ENCODE assay signal across 20 cellular contexts in genomic region chr2:113220970-113221708, GRCh38.
"Had no signal": no experiment of that assay in that cellular context is flagged by ENCODE, and none has a peak within 500 bp of the region (broad histone marks: within the 10 kb centered on the region; RNA-seq: fewer than 3 reads in every experiment).

No MANE protein-coding gene starts in this region.

- H3K9me3 Mint-ChIP-seq: activated CD4-positive, alpha-beta T cell treated with anti-CD3 and anti-CD28 coated beads, Interleukin-2, amount 10 ng/mL, durations not matched to agents 7 days and 5 days; activated naive CD4-positive, alpha-beta T cell treated with anti-CD3 and anti-CD28 coated beads for 36 hours; activated naive CD8-positive, alpha-beta T cell treated with anti-CD3 and anti-CD28 coated beads, Interleukin-2, amount 50 U/mL, for 24 hours; activated T-cell treated with anti-CD3 and anti-CD28 coated beads, Interleukin-2, amount 50 U/mL, for 24 hours; activated T-helper 2 cell treated with anti-CD3 and anti-CD28 coated beads, Interferon-gamma antibody, Interleukin-2, Interleukin-4, amounts not matched to agents 10 μg/mL and 5 μg/mL and 100 μg/mL, durations not matched to agents 14 hours and 24 hours and 36 hours; memory B cell; natural killer cell had no signal

- H3K36me3 ChIP-seq: transverse colon had no signal

- H3K27me3 ChIP-seq: transverse colon had no signal

- H3K9me3 ChIP-seq: transverse colon had no signal

- H3K27ac Mint-ChIP-seq: activated CD4-positive, alpha-beta T cell treated with anti-CD3 and anti-CD28 coated beads, Interleukin-2, amount 10 ng/mL, durations not matched to agents 7 days and 5 days; activated CD8-positive, alpha-beta T cell treated with anti-CD3 and anti-CD28 coated beads, Interleukin-2, amount 10 ng/mL, durations not matched to agents 7 days and 5 days; activated naive CD4-positive, alpha-beta T cell treated with anti-CD3 and anti-CD28 coated beads for 36 hours; activated naive CD8-positive, alpha-beta T cell treated with anti-CD3 and anti-CD28 coated beads, Interleukin-2, amount 50 U/mL, for 24 hours; activated T-cell treated with anti-CD3 and anti-CD28 coated beads, Interleukin-2, amount 50 U/mL, for 24 hours; activated T-helper 2 cell treated with anti-CD3 and anti-CD28 coated beads, Interferon-gamma antibody, Interleukin-2, Interleukin-4, amounts not matched to agents 10 μg/mL and 5 μg/mL and 100 μg/mL, durations not matched to agents 14 hours and 24 hours and 36 hours; memory B cell; natural killer cell had no signal

- ATAC-seq: activated CD4-positive, CD25-positive, alpha-beta regulatory T cell treated with anti-CD3 and anti-CD28 coated beads, Interleukin-2, amount 50 U/mL, for 24 hours; activated CD8-positive, alpha-beta T cell treated with anti-CD3 and anti-CD28 coated beads, Interleukin-2, amount 10 ng/mL, durations not matched to agents 7 days and 5 days; activated naive CD8-positive, alpha-beta T cell treated with anti-CD3 and anti-CD28 coated beads, Interleukin-2, amount 50 U/mL, for 24 hours; left ventricle myocardium superior; natural killer cell had no signal

- H3K36me3 Mint-ChIP-seq: natural killer cell had no signal

- DNase-seq: activated CD4-positive, alpha-beta T cell treated with anti-CD3 and anti-CD28 coated beads, Interleukin-2, amount 10 ng/mL, durations not matched to agents 7 days and 5 days; activated CD8-positive, alpha-beta T cell treated with anti-CD3 and anti-CD28 coated beads, Interleukin-2, amount 10 ng/mL, durations not matched to agents 7 days and 5 days; activated naive CD4-positive, alpha-beta T cell treated with anti-CD3 and anti-CD28 coated beads for 36 hours; activated naive CD8-positive, alpha-beta T cell treated with anti-CD3 and anti-CD28 coated beads, Interleukin-2, amount 50 U/mL, for 24 hours; activated T-cell treated with anti-CD3 and anti-CD28 coated beads, Interleukin-2, amount 50 U/mL, for 24 hours; cortex of kidney; effector CD4-positive, alpha-beta T cell; hypothalamus; left ventricle myocardium superior; natural killer cell; retina; stimulated activated CD8-positive, alpha-beta memory T cell treated with anti-CD3 and anti-CD28 coated beads, Interleukin-4, amount 100 ng/mL, for 48 hours; stimulated activated naive CD4-positive, alpha-beta T cell treated with Interleukin-2 at 50 U/mL for 16 hours; substantia nigra; T-helper 1 cell; T-helper 9 cell; transverse colon had no signal

- H3K4me3 Mint-ChIP-seq: activated CD4-positive, alpha-beta T cell treated with anti-CD3 and anti-CD28 coated beads, Interleukin-2, amount 10 ng/mL, durations not matched to agents 7 days and 5 days; activated CD8-positive, alpha-beta T cell treated with anti-CD3 and anti-CD28 coated beads, Interleukin-2, amount 10 ng/mL, durations not matched to agents 7 days and 5 days; activated naive CD4-positive, alpha-beta T cell treated with anti-CD3 and anti-CD28 coated beads for 36 hours; activated naive CD8-positive, alpha-beta T cell treated with anti-CD3 and anti-CD28 coated beads, Interleukin-2, amount 50 U/mL, for 24 hours; activated T-cell treated with anti-CD3 and anti-CD28 coated beads, Interleukin-2, amount 50 U/mL, for 24 hours; memory B cell; natural killer cell had no signal
